Comparison of ENCODE assay signal across 22 cellular contexts in genomic region chr1:192763243-192763642, GRCh38. TPM values are rescaled to one million over a fixed set of nuclear protein-coding genes. Genes with fewer than 3 reads are reported as not detected.
A peak's percentile ranks its signal among the peaks of the same experiment; 100 is the strongest.
DNase-seq lines count a peak whose midpoint lies in the region; ATAC-seq and TF ChIP-seq lines count a peak whose summit lies in the region.
"Had no signal": no experiment of that assay in that cellular context is flagged by ENCODE, and none has a peak within 500 bp of the region (broad histone marks: within the 10 kb centered on the region; RNA-seq: fewer than 3 reads in every experiment).

No MANE protein-coding gene starts in this region.

- no TSS peak for BruUV-seq in PC-3 (replicated peaks; lab: Mats Ljungman, UMichigan)

- H3K79me1 ChIP-seq in mesenchymal stem cell (replicated peaks; ENCODE audit: low read length, poor library complexity, severe bottlenecking) = no peaks in the 10 kb centered on the region

- H3K4me3 ChIP-seq in PC-3 (ENCODE audit: low read length) = no peak overlapping the region
- H3K4me3 ChIP-seq in epithelial cell of esophagus (ENCODE audit: low read length) = no peak overlapping the region
- no peak overlapping the region for H3K4me3 ChIP-seq in mesenchymal stem cell (ENCODE audit: insufficient read depth in 1 of 2, low read depth in 1 of 2, low read length in 2 of 2)
- H3K4me3 ChIP-seq: BLaER1 treated with 17β-estradiol and CSF1 and Interleukin-3, amounts not matched to agents 10 nM and 100 nM; esophagus muscularis mucosa; heart left ventricle; K562; PC-9 had no signal

- peak overlapping the region; percentile 18 for H4K91ac ChIP-seq in mesenchymal stem cell (ENCODE audit: low read length)

- H3K36me3 ChIP-seq in PC-3 (ENCODE audit: low read depth, low read length) = no peaks in the 10 kb centered on the region
- H3K36me3 ChIP-seq in mesenchymal stem cell (ENCODE audit: control insufficient read depth in 1 of 2, insufficient read depth in 2 of 2, low read depth in 1 of 2, low read length in 2 of 2) = no peaks in the 10 kb centered on the region
- H3K36me3 ChIP-seq: BLaER1 treated with 17β-estradiol and CSF1 and Interleukin-3, amounts not matched to agents 10 nM and 100 nM; esophagus muscularis mucosa; heart left ventricle; neutrophil had no signal

- no peak overlapping the region for H2BK120ac ChIP-seq in mesenchymal stem cell (ENCODE audit: low read depth, low read length)

- H3K18ac ChIP-seq in mesenchymal stem cell (ENCODE audit: low read depth in 1 of 2, low read length in 2 of 2) = peak overlapping the region; percentile 37 to 70

- no peaks in the 10 kb centered on the region for H3K27me3 ChIP-seq in PC-3 (ENCODE audit: low read length)
- no peaks in the 10 kb centered on the region for H3K27me3 ChIP-seq in mesenchymal stem cell (ENCODE audit: control insufficient read depth in 1 of 2, insufficient read depth in 1 of 2, low read length in 2 of 2)
- H3K27me3 ChIP-seq: BLaER1 treated with 17β-estradiol and CSF1 and Interleukin-3, amounts not matched to agents 10 nM and 100 nM; esophagus muscularis mucosa; heart left ventricle; neutrophil had no signal

- no peak overlapping the region for H2BK5ac ChIP-seq in mesenchymal stem cell (ENCODE audit: low read depth, low read length, poor library complexity, severe bottlenecking)

- H2AFZ ChIP-seq in PC-3 (ENCODE audit: low read length) = no peak overlapping the region
- no peak overlapping the region for H2AFZ ChIP-seq in mesenchymal stem cell (ENCODE audit: low read depth, low read length)
- H2AFZ ChIP-seq: PC-9 had no signal

- DNase-seq in AG08396 (ENCODE audit: low spot score) = peak; percentile 6
- DNase-seq in PC-3 = peak; percentile 82
- DNase-seq in epithelial cell of esophagus (ENCODE audit: low read depth) = peak; percentile 55
- peak; percentile 29 for DNase-seq in mesenchymal stem cell
- no peak for DNase-seq in HPDE6-E6E7 (ENCODE audit: extremely low spot score)
- no peak for DNase-seq in RKO (ENCODE audit: low spot score)
- DNase-seq in endothelial cell (ENCODE audit: low spot score) = no peak
- DNase-seq: activated CD8-positive, alpha-beta memory T cell treated with anti-CD3 and anti-CD28 coated beads, Interleukin-2, amount 50 U/mL, for 48 hours; activated effector memory CD4-positive, alpha-beta T cell treated with anti-CD3 and anti-CD28 coated beads, Interleukin-2, amount 50 U/mL, for 16 hours; cerebellar nuclear complex; effector CD4-positive, alpha-beta T cell; heart left ventricle; NCI-H1930; NCI-H345; retina; stimulated activated CD4-positive, alpha-beta T cell treated with anti-CD3 and anti-CD28 coated beads, Interleukin-15, amount 100 ng/mL, for 24 hours had no signal

- peaks cover 6% of the 10 kb centered on the region for H3F3A ChIP-seq in PC-3 (ENCODE audit: low read length, unreplicated experiment)

- ATAC-seq in PC-3 (peak; percentile 82), HG02798 (IDR thresholded peaks at IDR 0.05; ENCODE audit: poor library complexity, unreplicated experiment) (no peak)
- ATAC-seq: K562 had no signal

- H3K4ac ChIP-seq in mesenchymal stem cell (ENCODE audit: low read depth in 1 of 2, low read length in 2 of 2) = peak overlapping the region; percentile 62 to 69

- H3K23ac ChIP-seq in mesenchymal stem cell (ENCODE audit: low read length in 2 of 2) = no peak overlapping the region

- peak overlapping the region; percentile 54 for H3K27ac ChIP-seq in PC-3 (ENCODE audit: low read length)
- no peak overlapping the region for H3K27ac ChIP-seq in mesenchymal stem cell (ENCODE audit: low read length, poor library complexity, severe bottlenecking)
- H3K27ac ChIP-seq: esophagus muscularis mucosa, heart left ventricle, neutrophil, PC-9 had no signal

- CTCF ChIA-PET in PC-3 (lab: Charles Lee) = no interaction called here

- no peak overlapping the region for H4K8ac ChIP-seq in mesenchymal stem cell (ENCODE audit: low read length)

- no peaks in the 10 kb centered on the region for H3K27me3 Mint-ChIP-seq in endothelial cell (ENCODE audit: unreplicated experiment)

- H2BK15ac ChIP-seq in mesenchymal stem cell (ENCODE audit: low read depth, poor library complexity, severe bottlenecking) = no peak overlapping the region

- H3K9me3 Mint-ChIP-seq in endothelial cell (ENCODE audit: unreplicated experiment) = no peaks in the 10 kb centered on the region

- no peak overlapping the region for H3K14ac ChIP-seq in mesenchymal stem cell (ENCODE audit: low read length in 2 of 2)

- H3K9ac ChIP-seq in PC-3 (ENCODE audit: low read length) = no peak overlapping the region
- peak overlapping the region; percentile 32 for H3K9ac ChIP-seq in mesenchymal stem cell (ENCODE audit: low read length)

- H3K4me1 Mint-ChIP-seq in endothelial cell (ENCODE audit: unreplicated experiment) = peaks cover 16% of the 10 kb centered on the region

- H3K4me1 ChIP-seq in PC-3 (ENCODE audit: insufficient read depth, low read length) (peaks cover 32% of the 10 kb centered on the region), mesenchymal stem cell (ENCODE audit: control insufficient read depth, insufficient read depth, low read depth, low read length) (no peaks in the 10 kb centered on the region)

- H3K4me2 ChIP-seq in PC-3 (ENCODE audit: low read length) = peak overlapping the region; percentile 66
- no peak overlapping the region for H3K4me2 ChIP-seq in mesenchymal stem cell (ENCODE audit: low read length, poor library complexity, severe bottlenecking)
- H3K4me2 ChIP-seq: PC-9 had no signal

- intact Hi-C loops in PC-3 (cut with micrococcal nuclease) = loop anchor here (1.0 to 10.0 kb wide), 3 partner anchors 43 to 98 kb away; no protein-coding TSS in a partner anchor

- TF ChIP-seq CTCF in PC-3 (conservative IDR thresholded peaks at IDR 0.05; ENCODE audit: low read depth, low read length) (no peak), epithelial cell of esophagus (IDR thresholded peaks at IDR 0.05; ENCODE audit: insufficient read depth, low read depth, low read length, missing control alignments) (no peak), endothelial cell (IDR thresholded peaks at IDR 0.05; ENCODE audit: unreplicated experiment) (no peak)

- no peak overlapping the region for H3K4me3 Mint-ChIP-seq in endothelial cell (ENCODE audit: unreplicated experiment)

- H2AK5ac ChIP-seq in mesenchymal stem cell (ENCODE audit: low read length, severe bottlenecking) = no peak overlapping the region

- no peaks in the 10 kb centered on the region for H4K20me1 ChIP-seq in PC-3 (ENCODE audit: low read length)
- H4K20me1 ChIP-seq: BLaER1 treated with 17β-estradiol and CSF1 and Interleukin-3, amounts not matched to agents 10 nM and 100 nM had no signal

- no peaks in the 10 kb centered on the region for H3K36me3 Mint-ChIP-seq in endothelial cell (ENCODE audit: low read depth, unreplicated experiment)

- no peak overlapping the region for H3K27ac Mint-ChIP-seq in endothelial cell (ENCODE audit: unreplicated experiment)

- peak overlapping the region in 1 of 2 experiments; percentile 97 for H2BK12ac ChIP-seq in mesenchymal stem cell (ENCODE audit: low read length in 2 of 2)

- POLR2A ChIA-PET in PC-3 (lab: Charles Lee; ENCODE audit: unreplicated experiment) = no interaction called here

- no peaks in the 10 kb centered on the region for H3K9me3 ChIP-seq in PC-3 (ENCODE audit: low read length)
- no peaks in the 10 kb centered on the region for H3K9me3 ChIP-seq in mesenchymal stem cell (ENCODE audit: control insufficient read depth, low read length)
- H3K9me3 ChIP-seq: esophagus muscularis mucosa, neutrophil had no signal

- H3K79me2 ChIP-seq in PC-3 (ENCODE audit: low read length) = no peaks in the 10 kb centered on the region

- no peaks in the 10 kb centered on the region for H3K9me2 ChIP-seq in PC-3 (replicated peaks; ENCODE audit: low read length)

RNA-seq across cellular contexts. Expression of gene RGS2, which starts 45.6 kb away (rescaled TPM):
- total RNA-seq in PC-3 (2014; rRNA removed) (114 and 163 TPM in 2 replicates), endothelial cell (ENCODE audit: unreplicated experiment) (4.7 TPM)
- polyA plus RNA-seq in mesenchymal stem cell (2013, experiment 1 of 2) = 71.9 TPM
- 72.5 TPM for polyA plus RNA-seq in mesenchymal stem cell (2013, experiment 2 of 2)

Comparison
In these comparisons a context has a peak if more than half of its experiments do, and no peak if none do; other contexts are left out.
1. DNase-seq: peak in AG08396 (single experiment), PC-3 (single experiment), epithelial cell of esophagus (single experiment) and mesenchymal stem cell (single experiment); none in HPDE6-E6E7 (single experiment), RKO (single experiment) and endothelial cell (single experiment).
2. RNA of gene RGS2, which starts 45.6 kb away (total RNA-seq): 114 to 163 TPM in PC-3; 4.7 TPM in endothelial cell (single experiment); every median in the first group is over 10 times any median in the second.